In the genomic region with DNA sequence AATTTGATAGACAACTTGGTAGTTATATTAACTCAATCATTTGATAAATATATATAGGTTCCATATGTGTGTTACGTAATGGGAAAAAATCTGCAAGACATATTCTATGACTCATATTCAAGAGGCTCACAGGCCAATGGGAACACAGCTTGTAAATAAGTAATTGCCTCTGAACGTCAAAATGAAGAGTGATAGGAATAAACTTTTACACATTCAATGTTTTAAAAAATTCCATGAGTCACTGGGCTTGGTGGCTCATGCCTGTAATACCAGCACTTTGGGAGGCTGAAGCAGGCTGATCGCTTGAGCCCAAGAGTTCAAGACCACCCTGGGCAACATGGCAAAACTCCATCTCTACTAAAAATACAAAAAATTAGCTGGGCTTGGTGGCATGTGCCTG, we compare ENCODE assay signal across 11 cellular contexts.
DNase-seq lines count a peak whose midpoint lies in the region; ATAC-seq lines count a peak whose summit lies in the region.
"Had no signal": no experiment of that assay in that cellular context is flagged by ENCODE, and none has a peak within 500 bp of the region (broad histone marks: within the 10 kb centered on the region; RNA-seq: fewer than 3 reads in every experiment).

No MANE protein-coding gene starts in this region.

- H3K36me3 Mint-ChIP-seq in CD4-positive, alpha-beta memory T cell = no peaks in the 10 kb centered on the region

- no peaks in the 10 kb centered on the region for H3K36me3 ChIP-seq in ACC112 (ENCODE audit: insufficient read depth, low read length)
- no peaks in the 10 kb centered on the region for H3K36me3 ChIP-seq in CD4-positive, alpha-beta memory T cell (ENCODE audit: insufficient read depth, low read length)
- H3K36me3 ChIP-seq: BLaER1, right atrium auricular region had no signal

- H3K4me1 ChIP-seq in ACC112 (ENCODE audit: control insufficient read depth, insufficient read depth, low read length, unreplicated experiment) = peaks cover 11% of the 10 kb centered on the region
- no peaks in the 10 kb centered on the region for H3K4me1 ChIP-seq in CD4-positive, alpha-beta memory T cell (ENCODE audit: insufficient read depth, low read length)
- H3K4me1 ChIP-seq: BLaER1, right atrium auricular region had no signal

- no peak overlapping the region for H3K27ac Mint-ChIP-seq in CD4-positive, alpha-beta memory T cell

- intact Hi-C loops in CD4-positive, alpha-beta memory T cell (cut with micrococcal nuclease) = no loop called here

- no peaks in the 10 kb centered on the region for H3K9me3 ChIP-seq in CD4-positive, alpha-beta memory T cell (ENCODE audit: control insufficient read depth in 1 of 2, low read length in 2 of 2)
- H3K9me3 ChIP-seq: BLaER1, right atrium auricular region had no signal

- CTCF ChIA-PET in CD4-positive, alpha-beta memory T cell (lab: Charles Lee; ENCODE audit: partially characterized antibody) = no interaction called here

- H3K4me3 ChIP-seq in ACC112 (ENCODE audit: low read depth, low read length) = no peak overlapping the region
- H3K4me3 ChIP-seq in CD4-positive, alpha-beta memory T cell (ENCODE audit: low read length in 2 of 2) = no peak overlapping the region
- H3K4me3 ChIP-seq: BLaER1, right atrium auricular region had no signal

- H3K27me3 ChIP-seq in ACC112 (ENCODE audit: insufficient read depth, low read length) = no peaks in the 10 kb centered on the region
- H3K27me3 ChIP-seq in CD4-positive, alpha-beta memory T cell (ENCODE audit: insufficient read depth, low read length) = no peaks in the 10 kb centered on the region
- H3K27me3 ChIP-seq: BLaER1, right atrium auricular region had no signal

- POLR2A ChIA-PET in CD4-positive, alpha-beta memory T cell (lab: Charles Lee; ENCODE audit: partially characterized antibody) = no interaction called here

- DNase-seq in HT1080 (ENCODE audit: low read depth) (peak; percentile 93), T1000 (lab: John Stamatoyannopoulos, UW) (peak; percentile 30), hepatic stellate cell (ENCODE audit: low spot score) (peak; percentile 49), midbrain (lab: John Stamatoyannopoulos, UW) (no peak)
- DNase-seq in CD4-positive, alpha-beta memory T cell = no peak
- no peak for DNase-seq in activated CD4-positive, alpha-beta T cell treated with anti-CD3 and anti-CD28 coated beads, Interleukin-2, amount 50 U/mL, for 4 hours
- DNase-seq: activated naive CD4-positive, alpha-beta T cell treated with Interleukin-2 at 50 U/mL for 16 hours had no signal

- H3K9me3 Mint-ChIP-seq in CD4-positive, alpha-beta memory T cell = peaks cover 0 to 7% (median 3%) of the 10 kb centered on the region in 8 donors

- no peaks in the 10 kb centered on the region for H3K4me1 Mint-ChIP-seq in CD4-positive, alpha-beta memory T cell

- H2AFZ ChIP-seq in ACC112 (ENCODE audit: low read length, unreplicated experiment) = no peak overlapping the region

- no peaks in the 10 kb centered on the region for H3K79me2 ChIP-seq in ACC112 (ENCODE audit: control insufficient read depth, insufficient read depth, low read length, unreplicated experiment)

- no peak for ATAC-seq in GM18498 (IDR thresholded peaks at IDR 0.05; ENCODE audit: unreplicated experiment)

- H3K27me3 Mint-ChIP-seq in CD4-positive, alpha-beta memory T cell = no peaks in the 10 kb centered on the region

- H3K4me3 Mint-ChIP-seq in CD4-positive, alpha-beta memory T cell = no peak overlapping the region

- H3K27ac ChIP-seq in ACC112 (ENCODE audit: low read depth, low read length) = peak overlapping the region; percentile 100
- no peak overlapping the region for H3K27ac ChIP-seq in CD4-positive, alpha-beta memory T cell (ENCODE audit: low read depth, low read length)
- H3K27ac ChIP-seq: BLaER1, right atrium auricular region had no signal

Comparison
In these comparisons a context has a peak if more than half of its experiments do, and no peak if none do; other contexts are left out.
1. DNase-seq: peak in HT1080 (single experiment), T1000 (single experiment) and hepatic stellate cell (single experiment); none in midbrain (single experiment), CD4-positive, alpha-beta memory T cell (0 of 5) and activated CD4-positive, alpha-beta T cell treated with anti-CD3 and anti-CD28 coated beads, Interleukin-2, amount 50 U/mL, for 4 hours (0 of 2).